ENCODE assay signal across 16 cellular contexts in genomic region chr15:57245130-57245529, GRCh38.
A peak's percentile ranks its signal among the peaks of the same experiment; 100 is the strongest.
DNase-seq lines count a peak whose midpoint lies in the region; ATAC-seq and TF ChIP-seq lines count a peak whose summit lies in the region.
"Had no signal": no experiment of that assay in that cellular context is flagged by ENCODE, and none has a peak within 500 bp of the region (broad histone marks: within the 10 kb centered on the region; RNA-seq: fewer than 3 reads in every experiment).

No MANE protein-coding gene starts in this region.

- POLR2A ChIA-PET in A673 (lab: Charles Lee; ENCODE audit: low non-redundant PET): no interaction called here

- WGBS in upper lobe of left lung, 2 donors: 35 to 38% methylated on average over 3 of the region's 3 CpGs

- H3K9me3 ChIP-seq in A673 (ENCODE audit: low read depth, low read length, poor library complexity, severe bottlenecking) (no peaks in the 10 kb centered on the region), SK-N-MC (ENCODE audit: low read depth, low read length) (no peaks in the 10 kb centered on the region), upper lobe of left lung (no peaks in the 10 kb centered on the region)
- H3K9me3 ChIP-seq: colonic mucosa, ovary had no signal

- DNase-seq in A673 (ENCODE audit: low spot score) (peak; percentile 57), LHCN-M2 (ENCODE audit: low read depth) (peak; percentile 98), SK-N-MC (ENCODE audit: low read depth, low spot score) (no peak), iris pigment epithelial cell (ENCODE audit: low read depth) (peak; percentile 58), hepatic stellate cell (ENCODE audit: low spot score) (no peak), upper lobe of left lung (no peak), GOT3 (lab: John Stamatoyannopoulos, UW) (no peak)
- DNase-seq: activated CD4-positive, alpha-beta T cell treated with anti-CD3 and anti-CD28 coated beads, Interleukin-2, amount 50 U/mL, for 4 hours; activated naive CD4-positive, alpha-beta T cell treated with anti-CD3 and anti-CD28 coated beads, Interleukin-2, amount 50 U/mL, for 16 hours; colonic mucosa; foreskin keratinocyte; NK-92 treated with Interleukin-12 subunit alpha and Interleukin-12 subunit beta, amount 100 ng/mL, for 24 hours; ovary; stimulated activated naive CD4-positive, alpha-beta T cell treated with Interleukin-2 at 50 U/mL for 16 hours; T-helper 1 cell had no signal

- CTCF ChIA-PET in A673 (lab: Charles Lee): no interaction called here

- BruUV-seq in A673 (replicated peaks; lab: Mats Ljungman, UMichigan): no TSS peak

- ATAC-seq in GM18505 (IDR thresholded peaks at IDR 0.05; ENCODE audit: unreplicated experiment): no peak
- ATAC-seq in upper lobe of left lung (ENCODE audit: low FRiP score in 2 of 2): no peak
- ATAC-seq: foreskin keratinocyte had no signal

- no peak overlapping the region for H3K4me3 ChIP-seq in A673 (ENCODE audit: low read depth, low read length, poor library complexity, severe bottlenecking)
- H3K4me3 ChIP-seq in SK-N-MC: no peak overlapping the region
- no peak overlapping the region for H3K4me3 ChIP-seq in upper lobe of left lung
- H3K4me3 ChIP-seq: colonic mucosa, ovary had no signal

- TF ChIP-seq EP300 in upper lobe of left lung (IDR thresholded peaks at IDR 0.05): no peak

- H3K27ac ChIP-seq in A673 (ENCODE audit: low read depth, low read length, poor library complexity, severe bottlenecking) (peak overlapping the region; percentile 20), SK-N-MC (peak overlapping the region; percentile 6; the same call in 1 of the 2 replicates), upper lobe of left lung (no peak overlapping the region)
- H3K27ac ChIP-seq: colonic mucosa, foreskin keratinocyte had no signal

- H3K27me3 ChIP-seq in A673 (replicated peaks; ENCODE audit: insufficient read depth, low read depth, low read length, poor library complexity): no peaks in the 10 kb centered on the region
- no peaks in the 10 kb centered on the region for H3K27me3 ChIP-seq in upper lobe of left lung
- H3K27me3 ChIP-seq: colonic mucosa, foreskin keratinocyte, ovary had no signal

- TF ChIP-seq POLR2A in GM18505 (IDR thresholded peaks at IDR 0.05; ENCODE audit: borderline replicate concordance, extremely low read depth, insufficient read depth, insufficient read length): no peak
- no peak for TF ChIP-seq POLR2A in upper lobe of left lung (IDR thresholded peaks at IDR 0.05)

- intact Hi-C loops in A673 (cut with micrococcal nuclease; ENCODE audit: unreplicated experiment): no loop called here

- H3K4me1 ChIP-seq in A673 (ENCODE audit: insufficient read depth, low read length, poor library complexity, severe bottlenecking) (peaks cover 19% of the 10 kb centered on the region), upper lobe of left lung (peaks cover 0 to 8% (median 0%) of the 10 kb centered on the region in 4 donors)
- H3K4me1 ChIP-seq: colonic mucosa, foreskin keratinocyte had no signal

- H3K9ac ChIP-seq in SK-N-MC (ENCODE audit: insufficient read length): no peak overlapping the region

- TF ChIP-seq CTCF in A673 (conservative IDR thresholded peaks at IDR 0.05; ENCODE audit: low read depth, low read length) (no peak), upper lobe of left lung (IDR thresholded peaks at IDR 0.05) (no peak)

- H3K36me3 ChIP-seq in A673 (ENCODE audit: insufficient read depth, low read length, poor library complexity, severe bottlenecking) (peaks cover 84% of the 10 kb centered on the region), SK-N-MC (ENCODE audit: insufficient read depth, low read length) (peaks cover 69% of the 10 kb centered on the region), upper lobe of left lung (peaks cover 0 to 34% (median 3%) of the 10 kb centered on the region in 4 donors)
- H3K36me3 ChIP-seq: colonic mucosa, ovary had no signal

Comparison
In these comparisons a context has a peak if more than half of its experiments do, and no peak if none do; other contexts are left out.
1. DNase-seq: peak in A673 (single experiment), LHCN-M2 (single experiment) and iris pigment epithelial cell (single experiment); none in SK-N-MC (single experiment), hepatic stellate cell (single experiment), upper lobe of left lung (0 of 2) and GOT3 (single experiment).
2. H3K27ac ChIP-seq: peak in A673 (single experiment) and SK-N-MC (single experiment); none in upper lobe of left lung (0 of 4).